Comparison of ENCODE assay signal across 10 cellular contexts in genomic region chr10:88254091-88254490, GRCh38.
DNase-seq lines count a peak whose midpoint lies in the region; ATAC-seq and TF ChIP-seq lines count a peak whose summit lies in the region.
"Had no signal": no experiment of that assay in that cellular context is flagged by ENCODE, and none has a peak within 500 bp of the region (broad histone marks: within the 10 kb centered on the region; RNA-seq: fewer than 3 reads in every experiment).

No MANE protein-coding gene starts in this region.

- no peaks in the 10 kb centered on the region for H4K20me1 ChIP-seq in GM23248 (ENCODE audit: insufficient read depth)
- no peaks in the 10 kb centered on the region for H4K20me1 ChIP-seq in GM23338 (replicated peaks; ENCODE audit: insufficient read depth)

- intact Hi-C loops in posterior cingulate gyrus (cut with DNase I), result no loop called here

- H3K4me3 Mint-ChIP-seq in GM23338, result no peak overlapping the region

- no peaks in the 10 kb centered on the region for H3K27me3 Mint-ChIP-seq in GM23338 (ENCODE audit: insufficient read depth, low read depth, poor library complexity)

- no peaks in the 10 kb centered on the region for H3K36me3 ChIP-seq in GM23248 (ENCODE audit: low read depth)
- H3K36me3 ChIP-seq in GM23338 (ENCODE audit: insufficient read depth), result no peaks in the 10 kb centered on the region

- no peak overlapping the region for H3K9ac ChIP-seq in GM23248

- no peaks in the 10 kb centered on the region for H3K79me2 ChIP-seq in GM23248 (ENCODE audit: insufficient read depth)
- H3K79me2 ChIP-seq in GM23338 (replicated peaks; ENCODE audit: insufficient read depth), result no peaks in the 10 kb centered on the region

- H3K4me1 ChIP-seq in GM23248 (ENCODE audit: insufficient read depth) (peaks cover 11% of the 10 kb centered on the region), foreskin keratinocyte (no peaks in the 10 kb centered on the region), GM23338 (ENCODE audit: insufficient read depth) (no peaks in the 10 kb centered on the region)

- H3F3A ChIP-seq in GM23248 (ENCODE audit: insufficient read depth) (0 out of 2 replicates have a peak, but pooled peaks cover 8% of the 10 kb centered on the region), GM23338 (replicated peaks; ENCODE audit: low read depth) (no peaks in the 10 kb centered on the region)

- H3K9me2 ChIP-seq in GM23248 (ENCODE audit: insufficient read depth) (no peaks in the 10 kb centered on the region), GM23338 (ENCODE audit: insufficient read depth) (no peaks in the 10 kb centered on the region)

- H3K27me3 ChIP-seq in GM23248 (replicated peaks; ENCODE audit: insufficient read depth), result no peaks in the 10 kb centered on the region
- H3K27me3 ChIP-seq in foreskin keratinocyte, result no peaks in the 10 kb centered on the region
- no peaks in the 10 kb centered on the region for H3K27me3 ChIP-seq in GM23338 (ENCODE audit: insufficient read depth)

- H3K4me2 ChIP-seq in GM23248 (ENCODE audit: unreplicated experiment) (peak overlapping the region; percentile 29), GM23338 (no peak overlapping the region)

- H3K4me3 ChIP-seq in GM23248, result no peak overlapping the region
- H3K4me3 ChIP-seq in GM23338, result no peak overlapping the region

- DNase-seq in AG08395 (ENCODE audit: low spot score), result peak; percentile 67
- DNase-seq in GM23248, result peak; percentile 86
- DNase-seq in foreskin keratinocyte, result peak; percentile 56 to 75
- no peak for DNase-seq in posterior cingulate gyrus
- no peak for DNase-seq in GM23338 (ENCODE audit: low spot score)
- DNase-seq: activated naive CD4-positive, alpha-beta T cell treated with anti-CD3 and anti-CD28 coated beads, Interleukin-2, amount 50 U/mL, for 16 hours had no signal

- H3K27ac ChIP-seq in GM23248 (no peak overlapping the region), foreskin keratinocyte (no peak overlapping the region), GM23338 (ENCODE audit: low read depth) (no peak overlapping the region)

- H3K36me3 Mint-ChIP-seq in GM23338 (ENCODE audit: low read depth), result no peaks in the 10 kb centered on the region

- TF ChIP-seq CTCF in foreskin keratinocyte (conservative IDR thresholded peaks at IDR 0.05) (no peak), GM23338 (conservative IDR thresholded peaks at IDR 0.05; ENCODE audit: low read depth in 2 of 2) (no peak)

- in situ Hi-C loops in GM23248 (cut with MboI), result no loop called here

- H3K9me3 ChIP-seq in GM23248 (ENCODE audit: low read depth), result no peaks in the 10 kb centered on the region

- ATAC-seq in SK-N-SH treated with all-trans-retinoic acid at 6 μM for 48 hours (peak; percentile 92), foreskin keratinocyte (peak; percentile 97), HG03354 (IDR thresholded peaks at IDR 0.05; ENCODE audit: poor library complexity, severe bottlenecking, unreplicated experiment) (no peak), GM23338 (no peak), HG02970 (IDR thresholded peaks at IDR 0.05; ENCODE audit: low FRiP score, unreplicated experiment) (no peak)
- ATAC-seq: left lobe of liver had no signal

- no peak overlapping the region for H3K27ac Mint-ChIP-seq in GM23338

- no peak overlapping the region for H2AFZ ChIP-seq in GM23248
- no peak overlapping the region; the same call in 1 of the 2 replicates for H2AFZ ChIP-seq in GM23338

- no peaks in the 10 kb centered on the region for H3K4me1 Mint-ChIP-seq in GM23338

- H3K9me3 Mint-ChIP-seq in GM23338, result no peaks in the 10 kb centered on the region

- WGBS in GM23248 (ENCODE audit: low coverage in 1 of 2, low lambda C conversion rate in 2 of 2, missing lambda C conversion rate in 2 of 2), 2 experiments, result 14 to 15% methylated on average over 1 of the region's 1 CpG

TF ChIP-seq in SK-N-SH treated with all-trans-retinoic acid at 6 μM for 48 hours, 23 proteins besides CTCF, POLR2A, EP300 and RAD21:
- TF ChIP-seq ZNF70 (CRISPR knock-in tag; IDR thresholded peaks at IDR 0.05) (no peak), SNAI2 (CRISPR knock-in tag; IDR thresholded peaks at IDR 0.05) (no peak), GLIS3 (CRISPR knock-in tag; IDR thresholded peaks at IDR 0.05) (no peak), TOX (CRISPR knock-in tag; IDR thresholded peaks at IDR 0.05; ENCODE audit: borderline replicate concordance) (no peak), OSR1 (CRISPR knock-in tag; IDR thresholded peaks at IDR 0.05) (no peak), ESRRG (CRISPR knock-in tag; IDR thresholded peaks at IDR 0.05) (no peak), ZFP3 (CRISPR knock-in tag; IDR thresholded peaks at IDR 0.05) (no peak)
- TF ChIP-seq, protein P1, sequence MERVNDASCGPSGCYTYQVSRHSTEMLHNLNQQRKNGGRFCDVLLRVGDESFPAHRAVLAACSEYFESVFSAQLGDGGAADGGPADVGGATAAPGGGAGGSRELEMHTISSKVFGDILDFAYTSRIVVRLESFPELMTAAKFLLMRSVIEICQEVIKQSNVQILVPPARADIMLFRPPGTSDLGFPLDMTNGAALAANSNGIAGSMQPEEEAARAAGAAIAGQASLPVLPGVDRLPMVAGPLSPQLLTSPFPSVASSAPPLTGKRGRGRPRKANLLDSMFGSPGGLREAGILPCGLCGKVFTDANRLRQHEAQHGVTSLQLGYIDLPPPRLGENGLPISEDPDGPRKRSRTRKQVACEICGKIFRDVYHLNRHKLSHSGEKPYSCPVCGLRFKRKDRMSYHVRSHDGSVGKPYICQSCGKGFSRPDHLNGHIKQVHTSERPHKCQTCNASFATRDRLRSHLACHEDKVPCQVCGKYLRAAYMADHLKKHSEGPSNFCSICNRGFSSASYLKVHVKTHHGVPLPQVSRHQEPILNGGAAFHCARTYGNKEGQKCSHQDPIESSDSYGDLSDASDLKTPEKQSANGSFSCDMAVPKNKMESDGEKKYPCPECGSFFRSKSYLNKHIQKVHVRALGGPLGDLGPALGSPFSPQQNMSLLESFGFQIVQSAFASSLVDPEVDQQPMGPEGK (CRISPR knock-in tag; IDR thresholded peaks at IDR 0.05; ENCODE audit: borderline replicate concordance), result no peak
TF ChIP-seq in SK-N-SH treated with all-trans-retinoic acid at 6 μM for 48 hours: peak in this region for 0.

TF ChIP-seq in GM23338, 12 proteins besides CTCF, POLR2A, EP300 and RAD21 (continues in another document):
- TF ChIP-seq CREB1 (CRISPR knock-in tag; IDR thresholded peaks at IDR 0.05; ENCODE audit: low read depth) (no peak), EZH2phosphoT487 (IDR thresholded peaks at IDR 0.05; ENCODE audit: unreplicated experiment) (no peak), ZNF114 (CRISPR knock-in tag; IDR thresholded peaks at IDR 0.05) (no peak), JUNB (IDR thresholded peaks at IDR 0.05; ENCODE audit: unreplicated experiment) (no peak), STAT1 (IDR thresholded peaks at IDR 0.05; ENCODE audit: unreplicated experiment) (no peak), NANOG (IDR thresholded peaks at IDR 0.05; ENCODE audit: borderline replicate concordance) (no peak), POLR2AphosphoS5 (IDR thresholded peaks at IDR 0.05; ENCODE audit: low read depth) (no peak)
- TF ChIP-seq, protein P2, sequence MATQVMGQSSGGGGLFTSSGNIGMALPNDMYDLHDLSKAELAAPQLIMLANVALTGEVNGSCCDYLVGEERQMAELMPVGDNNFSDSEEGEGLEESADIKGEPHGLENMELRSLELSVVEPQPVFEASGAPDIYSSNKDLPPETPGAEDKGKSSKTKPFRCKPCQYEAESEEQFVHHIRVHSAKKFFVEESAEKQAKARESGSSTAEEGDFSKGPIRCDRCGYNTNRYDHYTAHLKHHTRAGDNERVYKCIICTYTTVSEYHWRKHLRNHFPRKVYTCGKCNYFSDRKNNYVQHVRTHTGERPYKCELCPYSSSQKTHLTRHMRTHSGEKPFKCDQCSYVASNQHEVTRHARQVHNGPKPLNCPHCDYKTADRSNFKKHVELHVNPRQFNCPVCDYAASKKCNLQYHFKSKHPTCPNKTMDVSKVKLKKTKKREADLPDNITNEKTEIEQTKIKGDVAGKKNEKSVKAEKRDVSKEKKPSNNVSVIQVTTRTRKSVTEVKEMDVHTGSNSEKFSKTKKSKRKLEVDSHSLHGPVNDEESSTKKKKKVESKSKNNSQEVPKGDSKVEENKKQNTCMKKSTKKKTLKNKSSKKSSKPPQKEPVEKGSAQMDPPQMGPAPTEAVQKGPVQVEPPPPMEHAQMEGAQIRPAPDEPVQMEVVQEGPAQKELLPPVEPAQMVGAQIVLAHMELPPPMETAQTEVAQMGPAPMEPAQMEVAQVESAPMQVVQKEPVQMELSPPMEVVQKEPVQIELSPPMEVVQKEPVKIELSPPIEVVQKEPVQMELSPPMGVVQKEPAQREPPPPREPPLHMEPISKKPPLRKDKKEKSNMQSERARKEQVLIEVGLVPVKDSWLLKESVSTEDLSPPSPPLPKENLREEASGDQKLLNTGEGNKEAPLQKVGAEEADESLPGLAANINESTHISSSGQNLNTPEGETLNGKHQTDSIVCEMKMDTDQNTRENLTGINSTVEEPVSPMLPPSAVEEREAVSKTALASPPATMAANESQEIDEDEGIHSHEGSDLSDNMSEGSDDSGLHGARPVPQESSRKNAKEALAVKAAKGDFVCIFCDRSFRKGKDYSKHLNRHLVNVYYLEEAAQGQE (IDR thresholded peaks at IDR 0.05; ENCODE audit: unreplicated experiment), result no peak
- TF ChIP-seq, protein P3, sequence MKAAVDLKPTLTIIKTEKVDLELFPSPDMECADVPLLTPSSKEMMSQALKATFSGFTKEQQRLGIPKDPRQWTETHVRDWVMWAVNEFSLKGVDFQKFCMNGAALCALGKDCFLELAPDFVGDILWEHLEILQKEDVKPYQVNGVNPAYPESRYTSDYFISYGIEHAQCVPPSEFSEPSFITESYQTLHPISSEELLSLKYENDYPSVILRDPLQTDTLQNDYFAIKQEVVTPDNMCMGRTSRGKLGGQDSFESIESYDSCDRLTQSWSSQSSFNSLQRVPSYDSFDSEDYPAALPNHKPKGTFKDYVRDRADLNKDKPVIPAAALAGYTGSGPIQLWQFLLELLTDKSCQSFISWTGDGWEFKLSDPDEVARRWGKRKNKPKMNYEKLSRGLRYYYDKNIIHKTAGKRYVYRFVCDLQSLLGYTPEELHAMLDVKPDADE (IDR thresholded peaks at IDR 0.05), result no peak

Comparison
In these comparisons a context has a peak if more than half of its experiments do, and no peak if none do; other contexts are left out.
1. DNase-seq: peak in AG08395 (single experiment), GM23248 (single experiment) and foreskin keratinocyte (2 of 2); none in posterior cingulate gyrus (0 of 10) and GM23338 (single experiment).
2. ATAC-seq: peak in SK-N-SH treated with all-trans-retinoic acid at 6 μM for 48 hours (single experiment) and foreskin keratinocyte (single experiment); none in HG03354 (single experiment), GM23338 (single experiment) and HG02970 (single experiment).